9 cellular contexts compared by ENCODE assay signal in genomic region chr2:10297950-10298349, GRCh38. TPM values are rescaled to one million over a fixed set of nuclear protein-coding genes. Genes with fewer than 3 reads are reported as not detected.
DNase-seq lines count a peak whose midpoint lies in the region; ATAC-seq, FAIRE-seq and TF ChIP-seq lines count a peak whose summit lies in the region.
"Had no signal": no experiment of that assay in that cellular context is flagged by ENCODE, and none has a peak within 500 bp of the region (broad histone marks: within the 10 kb centered on the region; RNA-seq: fewer than 3 reads in every experiment).

No MANE protein-coding gene starts in this region.

- H3K9me3 ChIP-seq in ascending aorta = peaks cover 0 to 3% of the 10 kb centered on the region in 2 donors

- peaks cover 50% of the 10 kb centered on the region for H3K4me1 Mint-ChIP-seq in activated naive CD4-positive, alpha-beta T cell treated with anti-CD3 and anti-CD28 coated beads for 36 hours (ENCODE audit: low read depth)
- H3K4me1 Mint-ChIP-seq in stimulated activated naive CD8-positive, alpha-beta T cell treated with anti-CD3 and anti-CD28 coated beads, Interleukin-15, amount 100 ng/mL, for 72 hours = peaks cover 62% of the 10 kb centered on the region

- H3K27ac ChIP-seq in ascending aorta = no peak overlapping the region

- H3K4me3 ChIP-seq in ascending aorta = no peak overlapping the region

- intact Hi-C loops in activated naive CD4-positive, alpha-beta T cell treated with anti-CD3 and anti-CD28 coated beads for 36 hours (cut with micrococcal nuclease) = no loop called here
- intact Hi-C loops in ascending aorta (cut with DNase I) = no loop called here

- H3K4me3 Mint-ChIP-seq in activated naive CD4-positive, alpha-beta T cell treated with anti-CD3 and anti-CD28 coated beads for 36 hours = no peak overlapping the region
- H3K4me3 Mint-ChIP-seq in stimulated activated naive CD8-positive, alpha-beta T cell treated with anti-CD3 and anti-CD28 coated beads, Interleukin-15, amount 100 ng/mL, for 72 hours = peak overlapping the region; percentile 54 to 75

- CTCF ChIA-PET in activated naive CD4-positive, alpha-beta T cell treated with anti-CD3 and anti-CD28 coated beads for 36 hours (lab: Charles Lee) = interaction anchor here (0.8 to 1.9 kb wide), 6 partner anchors 19 to 226 kb away, joined by 3 to 21 read pairs (median 4); no protein-coding TSS in a partner anchor

- DNase-seq in CD1c-positive myeloid dendritic cell (ENCODE audit: extremely low spot score) (peak; percentile 59), RCC 7860 (ENCODE audit: low spot score) (peak; percentile 66), kidney glomerular epithelial cell (lab: John Stamatoyannopoulos, UW) (peak; percentile 11), NCI-H2029 (lab: John Stamatoyannopoulos, UW) (no peak), ascending aorta (ENCODE audit: low spot score in 2 of 2) (no peak)
- peak; percentile 80 for DNase-seq in activated naive CD4-positive, alpha-beta T cell treated with anti-CD3 and anti-CD28 coated beads for 36 hours
- DNase-seq in stimulated activated naive CD8-positive, alpha-beta T cell treated with anti-CD3 and anti-CD28 coated beads, Interleukin-15, amount 100 ng/mL, for 72 hours = peak; percentile 31 to 35

- H3K27me3 Mint-ChIP-seq in activated naive CD4-positive, alpha-beta T cell treated with anti-CD3 and anti-CD28 coated beads for 36 hours (ENCODE audit: low read depth) = no peaks in the 10 kb centered on the region
- H3K27me3 Mint-ChIP-seq in stimulated activated naive CD8-positive, alpha-beta T cell treated with anti-CD3 and anti-CD28 coated beads, Interleukin-15, amount 100 ng/mL, for 72 hours = no peaks in the 10 kb centered on the region

- peaks cover 9% of the 10 kb centered on the region for H3K9me3 Mint-ChIP-seq in activated naive CD4-positive, alpha-beta T cell treated with anti-CD3 and anti-CD28 coated beads for 36 hours
- H3K9me3 Mint-ChIP-seq in stimulated activated naive CD8-positive, alpha-beta T cell treated with anti-CD3 and anti-CD28 coated beads, Interleukin-15, amount 100 ng/mL, for 72 hours = peaks cover 11 to 14% of the 10 kb centered on the region in 2 donors

- no peak for TF ChIP-seq CTCF in ascending aorta (IDR thresholded peaks at IDR 0.05)

- H3K27ac Mint-ChIP-seq in activated naive CD4-positive, alpha-beta T cell treated with anti-CD3 and anti-CD28 coated beads for 36 hours = peak overlapping the region; percentile 11
- no peak overlapping the region for H3K27ac Mint-ChIP-seq in stimulated activated naive CD8-positive, alpha-beta T cell treated with anti-CD3 and anti-CD28 coated beads, Interleukin-15, amount 100 ng/mL, for 72 hours

- no peaks in the 10 kb centered on the region for H3K27me3 ChIP-seq in ascending aorta

- H3K4me1 ChIP-seq in ascending aorta = no peaks in the 10 kb centered on the region

- ATAC-seq in stimulated activated naive CD8-positive, alpha-beta T cell treated with anti-CD3 and anti-CD28 coated beads, Interleukin-15, amount 100 ng/mL, for 72 hours = no peak
- ATAC-seq in HG03342 (IDR thresholded peaks at IDR 0.05; ENCODE audit: unreplicated experiment) = no peak

- H3K36me3 ChIP-seq in ascending aorta = no peaks in the 10 kb centered on the region

- no peak for FAIRE-seq in RCC 7860 (lab: Jason Lieb, UNC)
- FAIRE-seq: islet of Langerhans had no signal

- no peaks in the 10 kb centered on the region for H3K36me3 Mint-ChIP-seq in activated naive CD4-positive, alpha-beta T cell treated with anti-CD3 and anti-CD28 coated beads for 36 hours (ENCODE audit: low read depth)

RNA-seq across cellular contexts. Expression of gene HPCAL1, which starts 4.8 kb away (rescaled TPM):
- 10 to 100 TPM; 71.4 to 73.8 TPM for total RNA-seq in activated naive CD4-positive, alpha-beta T cell treated with anti-CD3 and anti-CD28 coated beads for 36 hours
- 401 TPM for total RNA-seq in ascending aorta

Comparison
In these comparisons a context has a peak if more than half of its experiments do, and no peak if none do; other contexts are left out.
1. DNase-seq: peak in CD1c-positive myeloid dendritic cell (single experiment), RCC 7860 (single experiment), activated naive CD4-positive, alpha-beta T cell treated with anti-CD3 and anti-CD28 coated beads for 36 hours (single experiment), kidney glomerular epithelial cell (single experiment) and stimulated activated naive CD8-positive, alpha-beta T cell treated with anti-CD3 and anti-CD28 coated beads, Interleukin-15, amount 100 ng/mL, for 72 hours (2 of 2); none in NCI-H2029 (single experiment) and ascending aorta (0 of 2).